14 cellular contexts compared by ENCODE assay signal in genomic region chr2:204124140-204124750, GRCh38.
DNase-seq lines count a peak whose midpoint lies in the region; ATAC-seq and TF ChIP-seq lines count a peak whose summit lies in the region.
"Had no signal": no experiment of that assay in that cellular context is flagged by ENCODE, and none has a peak within 500 bp of the region (broad histone marks: within the 10 kb centered on the region; RNA-seq: fewer than 3 reads in every experiment).

No MANE protein-coding gene starts in this region.

- no peaks in the 10 kb centered on the region for H3K9me3 ChIP-seq in CD4-positive, alpha-beta T cell (ENCODE audit: control insufficient read depth, low read length)
- H3K9me3 ChIP-seq: Caco-2 had no signal

- H3K4me1 Mint-ChIP-seq in activated T-cell treated with anti-CD3 and anti-CD28 coated beads, Interleukin-2, amount 50 U/mL, for 72 hours (ENCODE audit: low read depth), result peaks cover 34% of the 10 kb centered on the region
- peaks cover 11% of the 10 kb centered on the region for H3K4me1 Mint-ChIP-seq in activated T-cell treated with anti-CD3 and anti-CD28 coated beads, Interleukin-2, amount 50 U/mL, for 24 hours (ENCODE audit: low read depth)
- H3K4me1 Mint-ChIP-seq in activated T-helper 17 cell treated with anti-CD3 and anti-CD28 coated beads, Interleukin-2, amount 50 U/mL, for 72 hours, result peaks cover 7% of the 10 kb centered on the region
- H3K4me1 Mint-ChIP-seq in CD4-positive, alpha-beta T cell (ENCODE audit: low read depth), result no peaks in the 10 kb centered on the region

- no peak overlapping the region for H3K27ac Mint-ChIP-seq in activated T-cell treated with anti-CD3 and anti-CD28 coated beads, Interleukin-2, amount 50 U/mL, for 72 hours
- H3K27ac Mint-ChIP-seq in activated T-cell treated with anti-CD3 and anti-CD28 coated beads, Interleukin-2, amount 50 U/mL, for 24 hours, result no peak overlapping the region
- H3K27ac Mint-ChIP-seq in activated T-helper 17 cell treated with anti-CD3 and anti-CD28 coated beads, Interleukin-2, amount 50 U/mL, for 72 hours, result no peak overlapping the region
- H3K27ac Mint-ChIP-seq in CD4-positive, alpha-beta T cell, result no peak overlapping the region
- H3K27ac Mint-ChIP-seq: CD8-positive, alpha-beta T cell had no signal

- TF ChIP-seq CTCF in CD4-positive, alpha-beta T cell (IDR thresholded peaks at IDR 0.05), result no peak

- POLR2A ChIA-PET in CD4-positive, alpha-beta T cell (lab: Charles Lee), result no interaction called here

- H3K9me3 Mint-ChIP-seq in activated T-cell treated with anti-CD3 and anti-CD28 coated beads, Interleukin-2, amount 50 U/mL, for 72 hours, result no peaks in the 10 kb centered on the region
- no peaks in the 10 kb centered on the region for H3K9me3 Mint-ChIP-seq in activated T-cell treated with anti-CD3 and anti-CD28 coated beads, Interleukin-2, amount 50 U/mL, for 24 hours
- no peaks in the 10 kb centered on the region for H3K9me3 Mint-ChIP-seq in activated T-helper 17 cell treated with anti-CD3 and anti-CD28 coated beads, Interleukin-2, amount 50 U/mL, for 72 hours
- H3K9me3 Mint-ChIP-seq in CD4-positive, alpha-beta T cell, result no peaks in the 10 kb centered on the region
- H3K9me3 Mint-ChIP-seq: CD8-positive, alpha-beta T cell had no signal

- H3K36me3 Mint-ChIP-seq in activated T-cell treated with anti-CD3 and anti-CD28 coated beads, Interleukin-2, amount 50 U/mL, for 72 hours (ENCODE audit: insufficient read depth in 2 of 2), result no peaks in the 10 kb centered on the region
- no peaks in the 10 kb centered on the region for H3K36me3 Mint-ChIP-seq in activated T-cell treated with anti-CD3 and anti-CD28 coated beads, Interleukin-2, amount 50 U/mL, for 24 hours (ENCODE audit: low read depth)
- H3K36me3 Mint-ChIP-seq in activated T-helper 17 cell treated with anti-CD3 and anti-CD28 coated beads, Interleukin-2, amount 50 U/mL, for 72 hours (ENCODE audit: low read depth), result no peaks in the 10 kb centered on the region
- H3K36me3 Mint-ChIP-seq in CD4-positive, alpha-beta T cell (ENCODE audit: low read depth), result no peaks in the 10 kb centered on the region
- H3K36me3 Mint-ChIP-seq: CD8-positive, alpha-beta T cell had no signal

- CTCF ChIA-PET in CD4-positive, alpha-beta T cell (lab: Charles Lee), result no interaction called here

- peak overlapping the region in 1 of 2 donors; percentile 1 for H3K4me3 Mint-ChIP-seq in activated T-cell treated with anti-CD3 and anti-CD28 coated beads, Interleukin-2, amount 50 U/mL, for 72 hours
- H3K4me3 Mint-ChIP-seq in activated T-cell treated with anti-CD3 and anti-CD28 coated beads, Interleukin-2, amount 50 U/mL, for 24 hours, result no peak overlapping the region
- no peak overlapping the region for H3K4me3 Mint-ChIP-seq in activated T-helper 17 cell treated with anti-CD3 and anti-CD28 coated beads, Interleukin-2, amount 50 U/mL, for 72 hours
- H3K4me3 Mint-ChIP-seq in CD4-positive, alpha-beta T cell, result no peak overlapping the region
- H3K4me3 Mint-ChIP-seq: CD8-positive, alpha-beta T cell had no signal

- ATAC-seq in activated T-cell treated with anti-CD3 and anti-CD28 coated beads, Interleukin-2, amount 50 U/mL, for 72 hours (replicated peaks in 1 of 2), result peak; percentile 69 to 82
- ATAC-seq in activated T-helper 17 cell treated with anti-CD3 and anti-CD28 coated beads, Interleukin-2, amount 50 U/mL, for 72 hours (replicated peaks), result peak; percentile 75
- ATAC-seq in CD4-positive, alpha-beta T cell (ENCODE audit: poor library complexity), result no peak
- ATAC-seq: CD8-positive, alpha-beta T cell had no signal

- DNase-seq in activated T-cell treated with anti-CD3 and anti-CD28 coated beads, Interleukin-2, amount 50 U/mL, for 72 hours, result no peak
- no peak for DNase-seq in activated T-cell treated with anti-CD3 and anti-CD28 coated beads, Interleukin-2, amount 50 U/mL, for 24 hours
- peak; percentile 25 for DNase-seq in stimulated activated CD4-positive, alpha-beta T cell treated with anti-CD3 and anti-CD28 coated beads, Interleukin-1b, Interleukin-23, amount 100 ng/mL, for 48 hours
- no peak for DNase-seq in stimulated activated CD4-positive, alpha-beta T cell treated with anti-CD3 and anti-CD28 coated beads, Interleukin-4, amount 100 ng/mL, for 4 hours
- DNase-seq in SHP77 (lab: John Stamatoyannopoulos, UW), result no peak
- no peak for DNase-seq in CD4-positive, alpha-beta T cell
- DNase-seq: C1 segment of cervical spinal cord; Caco-2; CD8-positive, alpha-beta T cell; DMS153; DND-41; H7; HCEC 1CT had no signal

- no peak overlapping the region for H3K27ac ChIP-seq in CD4-positive, alpha-beta T cell (ENCODE audit: low read depth, low read length)

- peaks cover 4% of the 10 kb centered on the region for H3K27me3 ChIP-seq in CD4-positive, alpha-beta T cell (ENCODE audit: control insufficient read depth, insufficient read depth, low read length)

- H3K27me3 Mint-ChIP-seq in activated T-cell treated with anti-CD3 and anti-CD28 coated beads, Interleukin-2, amount 50 U/mL, for 72 hours (ENCODE audit: low read depth), result peaks cover 14% of the 10 kb centered on the region
- H3K27me3 Mint-ChIP-seq in activated T-cell treated with anti-CD3 and anti-CD28 coated beads, Interleukin-2, amount 50 U/mL, for 24 hours, result peaks cover 9% of the 10 kb centered on the region
- H3K27me3 Mint-ChIP-seq in activated T-helper 17 cell treated with anti-CD3 and anti-CD28 coated beads, Interleukin-2, amount 50 U/mL, for 72 hours, result peaks cover 27% of the 10 kb centered on the region
- H3K27me3 Mint-ChIP-seq in CD4-positive, alpha-beta T cell, result peaks cover 8% of the 10 kb centered on the region

- intact Hi-C loops in CD4-positive, alpha-beta T cell (cut with DNase I, micrococcal nuclease), result no loop called here
